In genomic region chr10:122381680-122382079, GRCh38 we compare ENCODE assay signal across 19 cellular contexts. TPM values are rescaled to one million over a fixed set of nuclear protein-coding genes. Genes with fewer than 3 reads are reported as not detected.
DNase-seq lines count a peak whose midpoint lies in the region; ATAC-seq, FAIRE-seq and TF ChIP-seq lines count a peak whose summit lies in the region.
"Had no signal": no experiment of that assay in that cellular context is flagged by ENCODE, and none has a peak within 500 bp of the region (broad histone marks: within the 10 kb centered on the region; RNA-seq: fewer than 3 reads in every experiment).

No MANE protein-coding gene starts in this region.

- H3K79me2 ChIP-seq in HepG2 (ENCODE audit: insufficient read depth, low read length) = peaks cover 93% of the 10 kb centered on the region

- H3K9ac ChIP-seq in HepG2 (ENCODE audit: insufficient read depth, low read depth, low read length) = no peak overlapping the region
- H3K9ac ChIP-seq: BLaER1 treated with 17β-estradiol and CSF1 and Interleukin-3, amounts not matched to agents 10 nM and 100 nM; GM23248 had no signal

- H3K4me1 ChIP-seq in HepG2 (ENCODE audit: insufficient read depth, low read length) = peaks cover 71% of the 10 kb centered on the region
- peaks cover 0 to 18% (median 8%) of the 10 kb centered on the region in 4 donors for H3K4me1 ChIP-seq in right lobe of liver
- peaks cover 53% of the 10 kb centered on the region for H3K4me1 ChIP-seq in CD8-positive, alpha-beta memory T cell (ENCODE audit: insufficient read depth, low read length)
- H3K4me1 ChIP-seq: BLaER1 treated with 17β-estradiol and CSF1 and Interleukin-3, amounts not matched to agents 10 nM and 100 nM; HAP-1 had no signal

- in situ Hi-C loops in HepG2 (cut with HindIII; ENCODE audit: extremely low pct_ligation_motif_present, low pct_unique_long_range_greater_than_20kb) = no loop called here

- no peak overlapping the region for H3K4me3 ChIP-seq in HepG2 (replicated peaks in 1 of 3; ENCODE audit: insufficient read depth in 1 of 3, low read depth in 2 of 3, low read length in 3 of 3)
- no peak overlapping the region for H3K4me3 ChIP-seq in right lobe of liver
- H3K4me3 ChIP-seq in CD8-positive, alpha-beta memory T cell (ENCODE audit: low read length) = no peak overlapping the region
- H3K4me3 ChIP-seq: BLaER1 treated with 17β-estradiol and CSF1 and Interleukin-3, amounts not matched to agents 10 nM and 100 nM; GM12878; GM23248; HAP-1; K562 had no signal

- no peak for TF ChIP-seq POLR2A in HepG2 (IDR thresholded peaks at IDR 0.05; ENCODE audit: insufficient read depth in 1 of 2, low read depth in 2 of 2, low read length in 2 of 2)
- TF ChIP-seq POLR2A in right lobe of liver (IDR thresholded peaks at IDR 0.05) = no peak

- H3K9me3 ChIP-seq in HepG2 (ENCODE audit: low read length) (no peaks in the 10 kb centered on the region), right lobe of liver (no peaks in the 10 kb centered on the region)
- H3K9me3 ChIP-seq in CD8-positive, alpha-beta memory T cell (ENCODE audit: low read length) = no peaks in the 10 kb centered on the region
- H3K9me3 ChIP-seq: HAP-1 had no signal

- no peaks in the 10 kb centered on the region for H3K9me3 Mint-ChIP-seq in CD8-positive, alpha-beta memory T cell
- peaks cover 0 to 1% of the 10 kb centered on the region in 2 donors for H3K9me3 Mint-ChIP-seq in effector memory CD8-positive, alpha-beta T cell

- H4K20me1 ChIP-seq in HepG2 (ENCODE audit: insufficient read depth, low read length) = 0 out of 2 replicates have a peak, but pooled peaks cover 8% of the 10 kb centered on the region

- no peak for TF ChIP-seq CTCF in HepG2 (CRISPR knock-in tag; IDR thresholded peaks at IDR 0.05)
- no peak for TF ChIP-seq CTCF in right lobe of liver (IDR thresholded peaks at IDR 0.05)

- H3K27ac ChIP-seq in HepG2 (ENCODE audit: extremely low read length, insufficient read depth, low read length) = peak overlapping the region; percentile 48
- H3K27ac ChIP-seq in right lobe of liver = no peak overlapping the region
- H3K27ac ChIP-seq in CD8-positive, alpha-beta memory T cell (ENCODE audit: low read depth, low read length) = no peak overlapping the region
- H3K27ac ChIP-seq: BLaER1 treated with 17β-estradiol and CSF1 and Interleukin-3, amounts not matched to agents 10 nM and 100 nM; GM23248; HL-60 had no signal

- peak overlapping the region; percentile 48 for H3K4me2 ChIP-seq in HepG2 (ENCODE audit: low read depth, low read length)
- H3K4me2 ChIP-seq: BLaER1 treated with 17β-estradiol and CSF1 and Interleukin-3, amounts not matched to agents 10 nM and 100 nM had no signal

- TF ChIP-seq RAD21 in HepG2 (CRISPR knock-in tag; IDR thresholded peaks at IDR 0.05) = no peak

- POLR2A ChIA-PET in HepG2 (lab: Yijun Ruan, JAX) = interaction anchor here (0.6 to 1.5 kb wide), 4 partner anchors 37 to 376 kb away, joined by 3 to 5 read pairs (median 4); no protein-coding TSS in a partner anchor
- POLR2A ChIA-PET in CD8-positive, alpha-beta memory T cell (lab: Charles Lee) = interaction anchor here (0.6 kb wide), 1 partner anchor 115 kb away, joined by 5 read pairs; no protein-coding TSS in a partner anchor

- FAIRE-seq in HepG2 (lab: Jason Lieb, UNC) = no peak
- FAIRE-seq: GM12878, GM19239, K562 had no signal

- WGBS in HepG2 (ENCODE audit: low lambda C conversion rate) = 51% methylated on average over 2 of the region's 2 CpGs
- WGBS in right lobe of liver (ENCODE audit: insufficient coverage, low coverage, low lambda C conversion rate, missing lambda C conversion rate) = 78% methylated on average over 2 of the region's 2 CpGs

- no peaks in the 10 kb centered on the region for H3K27me3 Mint-ChIP-seq in CD8-positive, alpha-beta memory T cell
- no peaks in the 10 kb centered on the region for H3K27me3 Mint-ChIP-seq in effector memory CD8-positive, alpha-beta T cell
- H3K27me3 Mint-ChIP-seq: B cell had no signal

- intact Hi-C loops in HepG2 (cut with micrococcal nuclease; ENCODE audit: unreplicated experiment) = no loop called here
- intact Hi-C loops in right lobe of liver (cut with DNase I) = no loop called here

- TF ChIP-seq EP300 in HepG2 (IDR thresholded peaks at IDR 0.05; ENCODE audit: low read depth in 2 of 2, low read length in 2 of 2) = no peak
- TF ChIP-seq EP300 in HepG2 (CRISPR knock-in tag; IDR thresholded peaks at IDR 0.05; ENCODE audit: borderline replicate concordance) = no peak

- H3K27ac Mint-ChIP-seq in CD8-positive, alpha-beta memory T cell = peak overlapping the region in 6 of 8 donors; percentile 34 to 79 (median 52)
- peak overlapping the region; percentile 30 to 45 for H3K27ac Mint-ChIP-seq in effector memory CD8-positive, alpha-beta T cell
- H3K27ac Mint-ChIP-seq: B cell had no signal

- no TSS peak for BruUV-seq in HepG2 (replicated peaks; lab: Mats Ljungman, UMichigan)

- peak; percentile 8 for DNase-seq in HepG2 (ENCODE audit: low spot score)
- DNase-seq in right lobe of liver = no peak
- DNase-seq in CD8-positive, alpha-beta memory T cell = no peak
- DNase-seq in effector memory CD8-positive, alpha-beta T cell = no peak
- DNase-seq: DMS153, DMS79 treated with DMSO at 0.1 percent for 48 hours, EL, GM23248, IMR-90 had no signal

- peaks cover 68 to 80% (median 79%) of the 10 kb centered on the region in 3 donors for H3K4me1 Mint-ChIP-seq in CD8-positive, alpha-beta memory T cell
- H3K4me1 Mint-ChIP-seq in effector memory CD8-positive, alpha-beta T cell (ENCODE audit: low read depth in 2 of 2) = peaks cover 37 to 53% of the 10 kb centered on the region in 2 donors

- ATAC-seq in HepG2 (peak; percentile 81), right lobe of liver (no peak), HG03025 (IDR thresholded peaks at IDR 0.05; ENCODE audit: low FRiP score, unreplicated experiment) (no peak), GM19455 (IDR thresholded peaks at IDR 0.05; ENCODE audit: unreplicated experiment) (no peak), HG03045 (IDR thresholded peaks at IDR 0.05; ENCODE audit: unreplicated experiment) (no peak)
- ATAC-seq in effector memory CD8-positive, alpha-beta T cell (replicated peaks) = no peak
- ATAC-seq: GM12878, K562 had no signal

- H3K36me3 ChIP-seq in HepG2 (replicated peaks in 1 of 2; ENCODE audit: control insufficient read depth in 1 of 2, insufficient read depth in 2 of 2, low read length in 2 of 2) (peaks cover 1 to 8% of the 10 kb centered on the region in 2 experiments; a peak in 3 of 5 replicates), right lobe of liver (no peaks in the 10 kb centered on the region)
- no peaks in the 10 kb centered on the region for H3K36me3 ChIP-seq in CD8-positive, alpha-beta memory T cell (ENCODE audit: insufficient read depth, low read length)
- H3K36me3 ChIP-seq: HAP-1 had no signal

- H3K4me3 Mint-ChIP-seq in CD8-positive, alpha-beta memory T cell = peak overlapping the region in 2 of 7 donors; percentile 0 to 16
- no peak overlapping the region for H3K4me3 Mint-ChIP-seq in effector memory CD8-positive, alpha-beta T cell
- H3K4me3 Mint-ChIP-seq: B cell had no signal

- CTCF ChIA-PET in HepG2 (lab: Yijun Ruan, JAX; ENCODE audit: low intra/inter-chr PET ratio, low total read pairs) = no interaction called here
- CTCF ChIA-PET in CD8-positive, alpha-beta memory T cell (lab: Charles Lee) = interaction anchor here (1.2 to 1.3 kb wide), 2 partner anchors 39 to 82 kb away, joined by 3 read pairs; no protein-coding TSS in a partner anchor

- no peaks in the 10 kb centered on the region for H3K27me3 ChIP-seq in HepG2 (ENCODE audit: control insufficient read depth in 1 of 2, insufficient read depth in 2 of 2, low read length in 2 of 2)
- no peaks in the 10 kb centered on the region for H3K27me3 ChIP-seq in right lobe of liver
- H3K27me3 ChIP-seq in CD8-positive, alpha-beta memory T cell (ENCODE audit: insufficient read depth, low read length, poor library complexity, severe bottlenecking) = no peaks in the 10 kb centered on the region

- peaks cover 18 to 22% (median 22%) of the 10 kb centered on the region in 3 donors for H3K36me3 Mint-ChIP-seq in CD8-positive, alpha-beta memory T cell
- peaks cover 6% of the 10 kb centered on the region for H3K36me3 Mint-ChIP-seq in effector memory CD8-positive, alpha-beta T cell (ENCODE audit: insufficient read depth)

- H2AFZ ChIP-seq in HepG2 (ENCODE audit: low read length) = no peak overlapping the region
- H2AFZ ChIP-seq: GM23248 had no signal

TF ChIP-seq in HepG2, 621 proteins besides CTCF, POLR2A, EP300 and RAD21 (continues in another document):
- TF ChIP-seq ZNF878 (CRISPR knock-in tag; IDR thresholded peaks at IDR 0.05) (no peak), ZC3H4 (CRISPR knock-in tag; IDR thresholded peaks at IDR 0.05; ENCODE audit: borderline replicate concordance) (no peak), NFIB (CRISPR knock-in tag; IDR thresholded peaks at IDR 0.05; ENCODE audit: borderline replicate concordance) (no peak), ZNF780A (CRISPR knock-in tag; IDR thresholded peaks at IDR 0.05) (no peak), ZNF879 (CRISPR knock-in tag; IDR thresholded peaks at IDR 0.05) (no peak), ZNF136 (CRISPR knock-in tag; IDR thresholded peaks at IDR 0.05; ENCODE audit: low read depth) (no peak)

RNA-seq across cellular contexts. Expression of gene PLEKHA1, which starts 7.2 kb away (rescaled TPM):
- total RNA-seq in HepG2 (2016; rRNA removed; fragmentation: Illumina TruSeq; extraction: Trizol) = 30.8 and 32.2 TPM in 2 replicates
- total RNA-seq in HepG2 (2016; cell fraction: cytosol; rRNA removed; fragmentation: Illumina TruSeq; extraction: Trizol; ENCODE audit: low read depth) = 30.5 and 35.2 TPM in 2 replicates
- total RNA-seq in HepG2 (2016; cell fraction: insoluble cytoplasmic fraction; rRNA removed; fragmentation: Illumina TruSeq; extraction: Trizol) = 31.2 and 31.8 TPM in 2 replicates
- total RNA-seq in HepG2 (2016; cell fraction: membrane; rRNA removed; fragmentation: Illumina TruSeq; extraction: Trizol) = 30.6 and 31.8 TPM in 2 replicates
- 49.0 and 52.5 TPM in 2 replicates for total RNA-seq in HepG2 (2016; cell fraction: nucleus; rRNA removed; fragmentation: Illumina TruSeq; extraction: Trizol)
- 48.6 and 53.3 TPM in 2 replicates for polyA plus RNA-seq in HepG2 (2011; rRNA removed)
- polyA plus RNA-seq in HepG2 (2011; cell fraction: cytosol; rRNA removed) = 22.6 and 33.2 TPM in 2 replicates
- 69.6 and 81.2 TPM in 2 replicates for polyA plus RNA-seq in HepG2 (2011; cell fraction: nucleus; rRNA removed)
- 47.9 and 50.2 TPM in 2 replicates for polyA plus RNA-seq in HepG2 (2012)
- 2.8 and 3.5 TPM in 2 replicates for polyA plus RNA-seq in HepG2 (2016; cell fraction: cytosol; fragmentation: Illumina TruSeq; extraction: Trizol; ENCODE audit: low read depth)
- polyA plus RNA-seq in HepG2 (2016; cell fraction: insoluble cytoplasmic fraction; fragmentation: Illumina TruSeq; extraction: Trizol; ENCODE audit: low read depth) = 26.3 and 29.3 TPM in 2 replicates
- polyA plus RNA-seq in HepG2 (2016; cell fraction: membrane; fragmentation: Illumina TruSeq; extraction: Trizol; ENCODE audit: low read depth) = 8.7 and 10.2 TPM in 2 replicates
- polyA plus RNA-seq in HepG2 (2016; cell fraction: nucleus; fragmentation: Illumina TruSeq; extraction: Trizol; ENCODE audit: insufficient read depth, low read depth) = 65.7 and 69.7 TPM in 2 replicates
- polyA minus RNA-seq in HepG2 (2011; rRNA and poly(A)+ RNA removed; ENCODE audit: low replicate concordance) = 15.3 and 18.9 TPM in 2 replicates
- 28.0 and 35.3 TPM in 2 replicates for polyA minus RNA-seq in HepG2 (2011; cell fraction: cytosol; rRNA and poly(A)+ RNA removed)
- 157 and 207 TPM in 2 replicates for polyA minus RNA-seq in HepG2 (2011; cell fraction: nucleus; rRNA and poly(A)+ RNA removed)
- total RNA-seq in right lobe of liver = 10 to 100 TPM; 23.1 to 42.2 (median 27.5) TPM
- total RNA-seq in CD8-positive, alpha-beta memory T cell = 10 to 100 TPM; 14.5 to 16.8 TPM
- polyA plus RNA-seq in CD8-positive, alpha-beta memory T cell = 101 TPM
